1 cellular context compared by ENCODE assay signal in the genomic region with DNA sequence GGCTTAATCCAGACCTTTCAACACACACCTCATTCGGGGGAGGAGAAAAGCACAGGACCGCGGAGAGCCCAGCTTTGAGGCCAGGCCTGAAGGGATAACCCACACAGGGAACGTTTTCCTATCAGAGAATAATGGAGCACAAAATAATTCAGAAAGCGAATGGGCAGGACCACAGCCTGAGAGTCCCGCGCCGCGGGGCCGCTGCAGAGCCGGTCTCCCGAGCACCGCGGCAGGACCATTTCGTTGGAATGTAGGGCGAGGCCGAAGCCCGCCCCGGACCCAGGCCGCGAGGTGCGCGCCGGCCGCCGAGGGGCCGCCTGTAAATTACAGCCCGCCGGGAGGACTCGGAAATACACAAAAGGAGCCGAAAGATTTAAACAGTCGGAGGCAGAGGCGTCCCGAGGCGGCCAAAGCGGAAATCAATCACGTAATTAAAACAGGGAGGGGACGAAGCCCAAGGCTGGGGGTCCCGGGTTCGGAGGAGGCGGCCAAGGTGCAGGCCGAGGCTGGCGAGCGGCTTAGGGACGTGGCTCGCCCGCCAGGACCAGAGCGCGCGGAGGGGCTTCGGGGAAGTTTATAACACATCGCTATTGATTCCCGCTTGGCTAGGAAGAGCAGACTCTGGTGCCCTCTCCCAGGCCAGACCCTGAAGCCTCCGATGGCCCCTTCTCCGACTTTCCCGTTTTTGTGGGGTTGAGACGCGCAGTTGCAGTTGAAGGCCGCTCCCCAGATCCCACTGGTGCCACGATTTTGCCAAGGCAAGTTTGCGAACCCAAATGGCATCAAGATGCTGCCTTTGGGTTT.
TF ChIP-seq lines count a peak whose summit lies in the region.

No MANE protein-coding gene starts in this region.

TF ChIP-seq in WTC11, 78 proteins besides CTCF, POLR2A, EP300 and RAD21 (continued from another document):
- TF ChIP-seq ELF4 (CRISPR knock-in tag; IDR thresholded peaks at IDR 0.05; ENCODE audit: low read depth) (no peak), NFATC4 (CRISPR knock-in tag; IDR thresholded peaks at IDR 0.05) (no peak)
